In genomic region chr14:102304611-102305506, GRCh38 we compare ENCODE assay signal across 8 cellular contexts. TPM values are rescaled to one million over a fixed set of nuclear protein-coding genes. Genes with fewer than 3 reads are reported as not detected.
A peak's percentile ranks its signal among the peaks of the same experiment; 100 is the strongest.
DNase-seq lines count a peak whose midpoint lies in the region; ATAC-seq lines count a peak whose summit lies in the region.

TSS of gene MOK (minus strand) at chr14:102305164. CDS start at chr14:102304968, 196 bp downstream.

- H3K9me3 Mint-ChIP-seq in CD8-positive, alpha-beta memory T cell = peaks cover 0 to 2% (median 0%) of the 10 kb centered on the region in 5 donors

- H3K4me3 ChIP-seq in CD8-positive, alpha-beta memory T cell (ENCODE audit: low read length) = peak within 1 kb of the TSS; percentile 86

- H3K36me3 ChIP-seq in CD8-positive, alpha-beta memory T cell (ENCODE audit: insufficient read depth, low read length) = no peaks in the 10 kb centered on the region

- peak within 1 kb of the TSS; percentile 81 for H3K27ac ChIP-seq in CD8-positive, alpha-beta memory T cell (ENCODE audit: low read depth, low read length)

- peak; percentile 92 to 99 (median 98) for DNase-seq in CD8-positive, alpha-beta memory T cell
- peak; percentile 96 for DNase-seq in HT-29 (ENCODE audit: low spot score)
- DNase-seq in NK-92 treated with Interleukin-12 subunit alpha and Interleukin-12 subunit beta, amount 100 ng/mL, for 24 hours (lab: John Stamatoyannopoulos, UW) = peak; percentile 89
- peak; percentile 91 to 95 for DNase-seq in activated CD8-positive, alpha-beta memory T cell treated with anti-CD3 and anti-CD28 coated beads for 4 hours (ENCODE audit: low read depth in 2 of 2)
- peak; percentile 96 for DNase-seq in effector CD8-positive, alpha-beta T cell (lab: John Stamatoyannopoulos, UW)
- peak; percentile 98 to 99 for DNase-seq in lung microvascular endothelial cell (ENCODE audit: low read depth in 2 of 2)
- DNase-seq in stimulated activated CD4-positive, alpha-beta T cell treated with anti-CD3 and anti-CD28 coated beads, TNF-alpha, amount 100 ng/mL, for 4 hours (ENCODE audit: low read depth in 3 of 3) = peak; percentile 93 to 95 (median 94)

- peaks cover 4% of the 10 kb centered on the region in 2 donors for H3K27me3 Mint-ChIP-seq in CD8-positive, alpha-beta memory T cell

- H3K9me3 ChIP-seq in CD8-positive, alpha-beta memory T cell (ENCODE audit: low read length) = no peaks in the 10 kb centered on the region

- POLR2A ChIA-PET in CD8-positive, alpha-beta memory T cell (lab: Charles Lee) = interaction anchor here (0.6 to 3.1 kb wide), 6 partner anchors 10 to 1029 kb away, joined by 3 to 15 read pairs (median 6); partner anchors contain the start of gene EIF5

- H3K36me3 Mint-ChIP-seq in CD8-positive, alpha-beta memory T cell = peaks cover 0 to 5% (median 0%) of the 10 kb centered on the region in 3 donors

- H3K4me1 Mint-ChIP-seq in CD8-positive, alpha-beta memory T cell = peaks cover 10 to 15% (median 12%) of the 10 kb centered on the region in 3 donors

- H3K4me3 Mint-ChIP-seq in CD8-positive, alpha-beta memory T cell = peak within 1 kb of the TSS; percentile 88 to 98 (median 93)

- no peaks in the 10 kb centered on the region for H3K27me3 ChIP-seq in CD8-positive, alpha-beta memory T cell (ENCODE audit: insufficient read depth, low read length, poor library complexity, severe bottlenecking)

- H3K27ac Mint-ChIP-seq in CD8-positive, alpha-beta memory T cell = peak within 1 kb of the TSS; percentile 93 to 100 (median 98)

- H3K4me1 ChIP-seq in CD8-positive, alpha-beta memory T cell (ENCODE audit: insufficient read depth, low read length) = peaks cover 6% of the 10 kb centered on the region

- CTCF ChIA-PET in CD8-positive, alpha-beta memory T cell (lab: Charles Lee) = interaction anchor here (1.0 to 4.8 kb wide), 5 partner anchors 9 to 17 kb away, joined by 3 to 79 read pairs (median 4); partner anchors contain the start of gene ZNF839

- ATAC-seq in GM21367 (IDR thresholded peaks at IDR 0.05; ENCODE audit: unreplicated experiment) = peak; percentile 89

RNA-seq across cellular contexts. Expression of gene MOK, which starts in this region (rescaled TPM):
- total RNA-seq in CD8-positive, alpha-beta memory T cell = 1 to 10 TPM; 5.8 to 7.3 TPM
- polyA plus RNA-seq in CD8-positive, alpha-beta memory T cell = 2.8 TPM
- 6.0 and 7.2 TPM in 2 replicates for total RNA-seq in HT-29 (2014; rRNA removed; shearing (Covaris generic))
- total RNA-seq in lung microvascular endothelial cell = 0.65 and 1.2 TPM in 2 replicates

Comparison
In these comparisons a context has a peak if more than half of its experiments do, and no peak if none do; other contexts are left out.
1. Peak in every context shown above with its lines: DNase-seq, ATAC-seq, H3K4me3 ChIP-seq and H3K27ac ChIP-seq.